In genomic region chr10:2137549-2138174, GRCh38 we compare ENCODE assay signal across 10 cellular contexts.
DNase-seq lines count a peak whose midpoint lies in the region; ATAC-seq and TF ChIP-seq lines count a peak whose summit lies in the region.
"Had no signal": no experiment of that assay in that cellular context is flagged by ENCODE, and none has a peak within 500 bp of the region (broad histone marks: within the 10 kb centered on the region; RNA-seq: fewer than 3 reads in every experiment).

No MANE protein-coding gene starts in this region.

- no peak overlapping the region for H2BK15ac ChIP-seq in H9 (ENCODE audit: low read depth, low read length)

- H3K9ac ChIP-seq in H9 (ENCODE audit: extremely low read depth, insufficient read length, low read length): no peak overlapping the region

- H3K79me1 ChIP-seq in H9 (ENCODE audit: insufficient read depth, low read depth, low read length, poor library complexity, severe bottlenecking): no peaks in the 10 kb centered on the region

- H2BK12ac ChIP-seq in H9 (ENCODE audit: insufficient read length, low read depth, low read length): no peak overlapping the region

- H2BK20ac ChIP-seq in H9 (ENCODE audit: low read depth, low read length, poor library complexity, severe bottlenecking): no peak overlapping the region

- peak; percentile 54 for DNase-seq in DMS53 (lab: John Stamatoyannopoulos, UW)
- no peak for DNase-seq in DMS53 treated with DMSO at 0.1 percent for 48 hours (lab: John Stamatoyannopoulos, UW; ENCODE audit: unreplicated experiment)
- peak; percentile 64 for DNase-seq in H9
- no peak for DNase-seq in Panc1 (ENCODE audit: low read depth, low spot score)
- DNase-seq in left lobe of liver (ENCODE audit: low spot score): no peak
- DNase-seq in ecto neural progenitor cell (ENCODE audit: low spot score): no peak
- no peak for DNase-seq in NCI-H1105 (lab: John Stamatoyannopoulos, UW)
- DNase-seq: activated naive CD8-positive, alpha-beta T cell treated with anti-CD3 and anti-CD28 coated beads, Interleukin-2, amount 50 U/mL, for 24 hours had no signal

- no peak overlapping the region for H4K5ac ChIP-seq in H9 (ENCODE audit: insufficient read length, low read depth, low read length)

- no peaks in the 10 kb centered on the region for H3K36me3 ChIP-seq in Panc1 (ENCODE audit: control insufficient read depth, insufficient read depth, low read length)
- H3K36me3 ChIP-seq: SJSA1 had no signal

- no peak overlapping the region for H3K18ac ChIP-seq in H9 (ENCODE audit: insufficient read length, low read depth, low read length)

- no peak overlapping the region for H3K27ac ChIP-seq in H9 (ENCODE audit: insufficient read length, low read depth, low read length)
- no peak overlapping the region for H3K27ac ChIP-seq in Panc1 (ENCODE audit: low read length)
- H3K27ac ChIP-seq: SJSA1 had no signal

- POLR2A ChIA-PET in Panc1 (lab: Charles Lee): no interaction called here

- CTCF ChIA-PET in Panc1 (lab: Charles Lee): interaction anchor here (0.7 kb wide), 1 partner anchor 118 kb away, joined by 3 read pairs; no protein-coding TSS in a partner anchor

- ATAC-seq in Panc1 (no peak), left lobe of liver (peak; percentile 52), GM21423 (IDR thresholded peaks at IDR 0.05; ENCODE audit: unreplicated experiment) (no peak)
- ATAC-seq: activated naive CD8-positive, alpha-beta T cell treated with anti-CD3 and anti-CD28 coated beads, Interleukin-2, amount 50 U/mL, for 24 hours had no signal

- intact Hi-C loops in Panc1 (cut with micrococcal nuclease; ENCODE audit: unreplicated experiment): no loop called here

- H3K27me3 ChIP-seq in H9 (ENCODE audit: insufficient read depth, low read length): no peaks in the 10 kb centered on the region
- no peaks in the 10 kb centered on the region for H3K27me3 ChIP-seq in Panc1 (ENCODE audit: control insufficient read depth, insufficient read depth, low read length)
- H3K27me3 ChIP-seq: SJSA1 had no signal

- H3K4me3 Mint-ChIP-seq in H9: no peak overlapping the region
- H3K4me3 Mint-ChIP-seq: activated naive CD8-positive, alpha-beta T cell treated with anti-CD3 and anti-CD28 coated beads, Interleukin-2, amount 50 U/mL, for 24 hours had no signal

- H3T11ph ChIP-seq in H9 (ENCODE audit: low read length): no peak overlapping the region

- H3K23me2 ChIP-seq in H9 (ENCODE audit: insufficient read length, low read depth, low read length, poor library complexity, severe bottlenecking): no peaks in the 10 kb centered on the region

- no peak overlapping the region; a peak in 1 of 7 replicates for H3K27ac Mint-ChIP-seq in H9
- H3K27ac Mint-ChIP-seq: activated naive CD8-positive, alpha-beta T cell treated with anti-CD3 and anti-CD28 coated beads, Interleukin-2, amount 50 U/mL, for 24 hours had no signal

- H3K4me1 Mint-ChIP-seq in H9: peaks cover 9 to 16% of the 10 kb centered on the region in 2 experiments
- H3K4me1 Mint-ChIP-seq: activated naive CD8-positive, alpha-beta T cell treated with anti-CD3 and anti-CD28 coated beads, Interleukin-2, amount 50 U/mL, for 24 hours had no signal

- BruUV-seq in Panc1 (replicated peaks; lab: Mats Ljungman, UMichigan): no TSS peak

- H3K23ac ChIP-seq in H9 (ENCODE audit: insufficient read length, low read depth, low read length): no peak overlapping the region

- H3K14ac ChIP-seq in H9 (ENCODE audit: insufficient read depth, low read length): no peak overlapping the region

- H3K27me3 Mint-ChIP-seq in H9 (ENCODE audit: low read depth): no peaks in the 10 kb centered on the region
- H3K27me3 Mint-ChIP-seq: activated naive CD8-positive, alpha-beta T cell treated with anti-CD3 and anti-CD28 coated beads, Interleukin-2, amount 50 U/mL, for 24 hours had no signal

- WGBS in H9 (ENCODE audit: extremely low coverage, insufficient read length, low lambda C conversion rate): no CpG with 5 or more reads among the region's 4 CpGs

- H2BK120ac ChIP-seq in H9 (ENCODE audit: low read depth, low read length, poor library complexity, severe bottlenecking): no peak overlapping the region

- in situ Hi-C loops in Panc1 (cut with HindIII; ENCODE audit: low pct_unique_long_range_greater_than_20kb, low sequenced_read_pairs): no loop called here

- H3K9me3 ChIP-seq in H9 (ENCODE audit: control insufficient read depth, low read depth, low read length) (peaks cover 8% of the 10 kb centered on the region), Panc1 (ENCODE audit: control insufficient read depth, insufficient read depth, low read depth, low read length) (no peaks in the 10 kb centered on the region)
- H3K9me3 ChIP-seq: SJSA1 had no signal

- H3K4me1 ChIP-seq in H9 (ENCODE audit: insufficient read depth, low read length) (no peaks in the 10 kb centered on the region), Panc1 (ENCODE audit: control insufficient read depth, insufficient read depth, low read length) (no peaks in the 10 kb centered on the region)
- H3K4me1 ChIP-seq: SJSA1 had no signal

- H3K4me2 ChIP-seq in H9 (ENCODE audit: insufficient read depth, insufficient read length, low read length): no peak overlapping the region

- H4K20me1 ChIP-seq in H9 (ENCODE audit: control insufficient read depth, insufficient read depth, insufficient read length): no peaks in the 10 kb centered on the region

- H3K9me3 Mint-ChIP-seq in H9: peaks cover 2 to 11% of the 10 kb centered on the region in 2 experiments; a peak in 3 of 5 replicates

- no peak overlapping the region for H2AK5ac ChIP-seq in H9 (ENCODE audit: insufficient read length, low read length)

- H3K4ac ChIP-seq in H9 (ENCODE audit: low read depth, low read length): no peak overlapping the region

- H4K91ac ChIP-seq in H9 (ENCODE audit: insufficient read length, low read depth, low read length): no peak overlapping the region

- no peak overlapping the region for H3K56ac ChIP-seq in H9 (ENCODE audit: insufficient read length, low read depth, low read length)

- no peak overlapping the region for H2BK5ac ChIP-seq in H9 (ENCODE audit: insufficient read length, low read length)

- TF ChIP-seq CTCF in H9 (conservative IDR thresholded peaks at IDR 0.05): peak; percentile 80
- TF ChIP-seq CTCF in Panc1 (IDR thresholded peaks at IDR 0.05): peak; percentile 44

- peaks cover 2 to 3% (median 2%) of the 10 kb centered on the region in 3 experiments; a peak in 6 of 7 replicates for H3K36me3 Mint-ChIP-seq in H9 (ENCODE audit: insufficient read depth in 1 of 3, low read depth in 3 of 3)

- no peak overlapping the region for H4K8ac ChIP-seq in H9 (replicated peaks; ENCODE audit: insufficient read length, low read depth, low read length)

- H3K79me2 ChIP-seq in H9 (ENCODE audit: insufficient read depth, low read length): no peaks in the 10 kb centered on the region

- no peak overlapping the region for H3K4me3 ChIP-seq in Panc1 (ENCODE audit: low read depth in 2 of 2, low read length in 2 of 2)
- H3K4me3 ChIP-seq: SJSA1 had no signal

- no peak overlapping the region for H2AFZ ChIP-seq in H9 (ENCODE audit: low read length)

Comparison
In these comparisons a context has a peak if more than half of its experiments do, and no peak if none do; other contexts are left out.
1. DNase-seq: peak in DMS53 (single experiment) and H9 (single experiment); none in DMS53 treated with DMSO at 0.1 percent for 48 hours (single experiment), Panc1 (single experiment), left lobe of liver (single experiment), ecto neural progenitor cell (single experiment) and NCI-H1105 (single experiment).